In genomic region chr6:157434349-157435016, GRCh38 we compare ENCODE assay signal across 14 cellular contexts. TPM values are rescaled to one million over a fixed set of nuclear protein-coding genes. Genes with fewer than 3 reads are reported as not detected.
DNase-seq lines count a peak whose midpoint lies in the region; ATAC-seq and TF ChIP-seq lines count a peak whose summit lies in the region.
"Had no signal": no experiment of that assay in that cellular context is flagged by ENCODE, and none has a peak within 500 bp of the region (broad histone marks: within the 10 kb centered on the region; RNA-seq: fewer than 3 reads in every experiment).

No MANE protein-coding gene starts in this region.

- no peaks in the 10 kb centered on the region for H3K27me3 Mint-ChIP-seq in nephron progenitor cell (ENCODE audit: low read depth, poor library complexity)
- H3K27me3 Mint-ChIP-seq: central memory CD8-positive, alpha-beta T cell had no signal

- no peak for TF ChIP-seq CTCF in liver (IDR thresholded peaks at IDR 0.05; ENCODE audit: low read depth, low read length, missing input control)
- no peak for TF ChIP-seq CTCF in nephron progenitor cell (IDR thresholded peaks at IDR 0.05)

- peaks cover 8 to 56% (median 32%) of the 10 kb centered on the region in 4 donors for H3K4me1 ChIP-seq in liver (ENCODE audit: control insufficient read depth in 4 of 4, insufficient read depth in 4 of 4, low read length in 3 of 4)
- peaks cover 5% of the 10 kb centered on the region for H3K4me1 ChIP-seq in skeletal muscle satellite cell (ENCODE audit: control insufficient read depth, insufficient read depth, low read length)

- peaks cover 26% of the 10 kb centered on the region for H3K4me1 Mint-ChIP-seq in nephron progenitor cell
- H3K4me1 Mint-ChIP-seq: central memory CD8-positive, alpha-beta T cell had no signal

- no peaks in the 10 kb centered on the region for H3K9me3 Mint-ChIP-seq in nephron progenitor cell
- H3K9me3 Mint-ChIP-seq: central memory CD8-positive, alpha-beta T cell; naive thymus-derived CD4-positive, alpha-beta T cell had no signal

- no peak overlapping the region for H3K27ac Mint-ChIP-seq in nephron progenitor cell

- H3K27ac ChIP-seq in liver (ENCODE audit: low read depth in 1 of 2, low read length in 2 of 2): peak overlapping the region; percentile 70 to 81

- H3K27me3 ChIP-seq in liver (ENCODE audit: control insufficient read depth in 4 of 4, insufficient read depth in 4 of 4, low read length in 3 of 4): no peaks in the 10 kb centered on the region
- H3K27me3 ChIP-seq in skeletal muscle satellite cell (ENCODE audit: control insufficient read depth, insufficient read depth, low read length): no peaks in the 10 kb centered on the region

- ATAC-seq in GM18498 (IDR thresholded peaks at IDR 0.05; ENCODE audit: unreplicated experiment) (no peak), SK-N-SH treated with all-trans-retinoic acid at 6 μM for 48 hours (no peak), GM21723 (IDR thresholded peaks at IDR 0.05; ENCODE audit: unreplicated experiment) (no peak)
- ATAC-seq: naive thymus-derived CD4-positive, alpha-beta T cell had no signal

- DNase-seq in C1 segment of cervical spinal cord (lab: John Stamatoyannopoulos, UW) (peak in 9 of 14 donors; percentile 31 to 62 (median 43)), dedifferentiated amniotic fluid mesenchymal stem cell (ENCODE audit: extremely low spot score) (peak; percentile 39), nephron progenitor cell (no peak)
- DNase-seq: activated CD8-positive, alpha-beta memory T cell treated with anti-CD3 and anti-CD28 coated beads for 24 hours; naive thymus-derived CD4-positive, alpha-beta T cell; NCI-H1436 treated with DMSO at 0.1 percent for 48 hours; T1000 had no signal

- peak overlapping the region; percentile 14 for H3K4me2 ChIP-seq in skeletal muscle satellite cell (ENCODE audit: low read length)
- H3K4me2 ChIP-seq: smooth muscle cell had no signal

- H3K4me3 ChIP-seq in liver (ENCODE audit: low read depth in 1 of 3, low read length in 3 of 3): no peak overlapping the region
- no peak overlapping the region for H3K4me3 ChIP-seq in skeletal muscle satellite cell (ENCODE audit: low read length)
- H3K4me3 ChIP-seq: smooth muscle cell had no signal

- no peak overlapping the region for H3K4me3 Mint-ChIP-seq in nephron progenitor cell
- H3K4me3 Mint-ChIP-seq: central memory CD8-positive, alpha-beta T cell; naive thymus-derived CD4-positive, alpha-beta T cell had no signal

- H3K36me3 ChIP-seq in liver (ENCODE audit: control insufficient read depth in 4 of 4, insufficient read depth in 3 of 4, low read depth in 1 of 4, low read length in 3 of 4) (no peaks in the 10 kb centered on the region), skeletal muscle satellite cell (ENCODE audit: insufficient read depth, low read length) (no peaks in the 10 kb centered on the region)

- H3K9me3 ChIP-seq in liver (ENCODE audit: control insufficient read depth in 4 of 4, low read length in 3 of 4) (no peaks in the 10 kb centered on the region), skeletal muscle satellite cell (replicated peaks; ENCODE audit: low read length) (no peaks in the 10 kb centered on the region)

- 44% methylated on average over 13 of the region's 13 CpGs for WGBS in liver

- no peak overlapping the region for H3K9ac ChIP-seq in liver (ENCODE audit: low read depth in 1 of 2, low read length in 2 of 2)
- no peak overlapping the region for H3K9ac ChIP-seq in skeletal muscle satellite cell (ENCODE audit: low read depth, low read length)

- peak; percentile 62 to 69 for TF ChIP-seq RAD21 in liver (IDR thresholded peaks at IDR 0.05)

- no peaks in the 10 kb centered on the region for H3K36me3 Mint-ChIP-seq in nephron progenitor cell (ENCODE audit: low read depth)

TF ChIP-seq in liver, 16 proteins besides CTCF, POLR2A, EP300 and RAD21 (continues in another document):
- TF ChIP-seq GABPA (IDR thresholded peaks at IDR 0.05 in 1 of 2, conservative IDR thresholded peaks at IDR 0.05 in 1 of 2): peak in 1 of 2 donors; percentile 54
- TF ChIP-seq JUND (IDR thresholded peaks at IDR 0.05): peak; percentile 18 to 63
- TF ChIP-seq MAX (IDR thresholded peaks at IDR 0.05): peak; percentile 71
- no peak for TF ChIP-seq TAF1 (conservative IDR thresholded peaks at IDR 0.05)
- peak; percentile 57 for TF ChIP-seq FOXA1 (IDR thresholded peaks at IDR 0.05)
- peak; percentile 77 to 87 for TF ChIP-seq HNF4A (conservative IDR thresholded peaks at IDR 0.05)
- peak; percentile 60 for TF ChIP-seq HNF4G (IDR thresholded peaks at IDR 0.05)
- TF ChIP-seq, protein P1, sequence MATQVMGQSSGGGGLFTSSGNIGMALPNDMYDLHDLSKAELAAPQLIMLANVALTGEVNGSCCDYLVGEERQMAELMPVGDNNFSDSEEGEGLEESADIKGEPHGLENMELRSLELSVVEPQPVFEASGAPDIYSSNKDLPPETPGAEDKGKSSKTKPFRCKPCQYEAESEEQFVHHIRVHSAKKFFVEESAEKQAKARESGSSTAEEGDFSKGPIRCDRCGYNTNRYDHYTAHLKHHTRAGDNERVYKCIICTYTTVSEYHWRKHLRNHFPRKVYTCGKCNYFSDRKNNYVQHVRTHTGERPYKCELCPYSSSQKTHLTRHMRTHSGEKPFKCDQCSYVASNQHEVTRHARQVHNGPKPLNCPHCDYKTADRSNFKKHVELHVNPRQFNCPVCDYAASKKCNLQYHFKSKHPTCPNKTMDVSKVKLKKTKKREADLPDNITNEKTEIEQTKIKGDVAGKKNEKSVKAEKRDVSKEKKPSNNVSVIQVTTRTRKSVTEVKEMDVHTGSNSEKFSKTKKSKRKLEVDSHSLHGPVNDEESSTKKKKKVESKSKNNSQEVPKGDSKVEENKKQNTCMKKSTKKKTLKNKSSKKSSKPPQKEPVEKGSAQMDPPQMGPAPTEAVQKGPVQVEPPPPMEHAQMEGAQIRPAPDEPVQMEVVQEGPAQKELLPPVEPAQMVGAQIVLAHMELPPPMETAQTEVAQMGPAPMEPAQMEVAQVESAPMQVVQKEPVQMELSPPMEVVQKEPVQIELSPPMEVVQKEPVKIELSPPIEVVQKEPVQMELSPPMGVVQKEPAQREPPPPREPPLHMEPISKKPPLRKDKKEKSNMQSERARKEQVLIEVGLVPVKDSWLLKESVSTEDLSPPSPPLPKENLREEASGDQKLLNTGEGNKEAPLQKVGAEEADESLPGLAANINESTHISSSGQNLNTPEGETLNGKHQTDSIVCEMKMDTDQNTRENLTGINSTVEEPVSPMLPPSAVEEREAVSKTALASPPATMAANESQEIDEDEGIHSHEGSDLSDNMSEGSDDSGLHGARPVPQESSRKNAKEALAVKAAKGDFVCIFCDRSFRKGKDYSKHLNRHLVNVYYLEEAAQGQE (IDR thresholded peaks at IDR 0.05): peak; percentile 74
- TF ChIP-seq SP1 (IDR thresholded peaks at IDR 0.05): peak; percentile 88
- peak; percentile 73 for TF ChIP-seq YY1 (IDR thresholded peaks at IDR 0.05)

TF ChIP-seq in SK-N-SH treated with all-trans-retinoic acid at 6 μM for 48 hours, 23 proteins besides CTCF, POLR2A, EP300 and RAD21:
- TF ChIP-seq SNAI2 (CRISPR knock-in tag; IDR thresholded peaks at IDR 0.05): no peak
- no peak for TF ChIP-seq TOX (CRISPR knock-in tag; IDR thresholded peaks at IDR 0.05; ENCODE audit: borderline replicate concordance)
- TF ChIP-seq TCF4 (CRISPR knock-in tag; IDR thresholded peaks at IDR 0.05; ENCODE audit: borderline replicate concordance): no peak
- no peak for TF ChIP-seq ISL1 (CRISPR knock-in tag; IDR thresholded peaks at IDR 0.05)
- TF ChIP-seq, protein P2, sequence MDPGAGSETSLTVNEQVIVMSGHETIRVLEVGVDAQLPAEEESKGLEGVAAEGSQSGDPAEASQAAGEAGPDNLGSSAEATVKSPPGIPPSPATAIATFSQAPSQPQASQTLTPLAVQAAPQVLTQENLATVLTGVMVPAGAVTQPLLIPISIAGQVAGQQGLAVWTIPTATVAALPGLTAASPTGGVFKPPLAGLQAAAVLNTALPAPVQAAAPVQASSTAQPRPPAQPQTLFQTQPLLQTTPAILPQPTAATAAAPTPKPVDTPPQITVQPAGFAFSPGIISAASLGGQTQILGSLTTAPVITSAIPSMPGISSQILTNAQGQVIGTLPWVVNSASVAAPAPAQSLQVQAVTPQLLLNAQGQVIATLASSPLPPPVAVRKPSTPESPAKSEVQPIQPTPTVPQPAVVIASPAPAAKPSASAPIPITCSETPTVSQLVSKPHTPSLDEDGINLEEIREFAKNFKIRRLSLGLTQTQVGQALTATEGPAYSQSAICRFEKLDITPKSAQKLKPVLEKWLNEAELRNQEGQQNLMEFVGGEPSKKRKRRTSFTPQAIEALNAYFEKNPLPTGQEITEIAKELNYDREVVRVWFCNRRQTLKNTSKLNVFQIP (CRISPR knock-in tag; IDR thresholded peaks at IDR 0.05; ENCODE audit: borderline replicate concordance, low read depth): no peak
- no peak for TF ChIP-seq ZC3H10 (CRISPR knock-in tag; IDR thresholded peaks at IDR 0.05)
- no peak for TF ChIP-seq ZFP30 (CRISPR knock-in tag; IDR thresholded peaks at IDR 0.05)
- TF ChIP-seq GLIS3 (CRISPR knock-in tag; IDR thresholded peaks at IDR 0.05): no peak
- no peak for TF ChIP-seq ARNTL (CRISPR knock-in tag; IDR thresholded peaks at IDR 0.05; ENCODE audit: borderline replicate concordance, low read depth)
- TF ChIP-seq PPARA (CRISPR knock-in tag; IDR thresholded peaks at IDR 0.05; ENCODE audit: borderline replicate concordance): no peak
- TF ChIP-seq ZNF8 (CRISPR knock-in tag; IDR thresholded peaks at IDR 0.05): no peak
- no peak for TF ChIP-seq ZNF70 (CRISPR knock-in tag; IDR thresholded peaks at IDR 0.05)
- no peak for TF ChIP-seq BACH2 (CRISPR knock-in tag; IDR thresholded peaks at IDR 0.05; ENCODE audit: borderline replicate concordance)
- no peak for TF ChIP-seq ESRRG (CRISPR knock-in tag; IDR thresholded peaks at IDR 0.05)

RNA-seq across cellular contexts. Expression of gene ZDHHC14, which starts 53.5 kb away (rescaled TPM):
- total RNA-seq in liver: 10 to 100 TPM; 11.0 to 11.7 TPM
- polyA plus RNA-seq in liver: 1 to 10 TPM; 4.4 to 5.7 TPM
- 1.7 and 2.0 TPM in 2 replicates for total RNA-seq in skeletal muscle satellite cell (2012; rRNA removed)
